10 cellular contexts compared by ENCODE assay signal in genomic region chr19:6238643-6239281, GRCh38. TPM values are rescaled to one million over a fixed set of nuclear protein-coding genes. Genes with fewer than 3 reads are reported as not detected.
A peak's percentile ranks its signal among the peaks of the same experiment; 100 is the strongest.
DNase-seq lines count a peak whose midpoint lies in the region; ATAC-seq, FAIRE-seq and TF ChIP-seq lines count a peak whose summit lies in the region.
"Had no signal": no experiment of that assay in that cellular context is flagged by ENCODE, and none has a peak within 500 bp of the region (broad histone marks: within the 10 kb centered on the region; RNA-seq: fewer than 3 reads in every experiment).

No MANE protein-coding gene starts in this region.

- H3K9me3 ChIP-seq in adipocyte (ENCODE audit: control insufficient read depth, low read length) (no peaks in the 10 kb centered on the region), heart right ventricle (no peaks in the 10 kb centered on the region)

- H3K9ac ChIP-seq in adipocyte (ENCODE audit: low read length) = peak overlapping the region; percentile 67

- ATAC-seq in heart right ventricle = peak; percentile 8 to 53 (median 26)
- ATAC-seq in HG03469 (IDR thresholded peaks at IDR 0.05; ENCODE audit: unreplicated experiment) = no peak

- DNase-seq in adipocyte (ENCODE audit: low read depth) (no peak), heart right ventricle (peak; percentile 53 to 67), substantia nigra (lab: John Stamatoyannopoulos, UW) (peak in 25 of 49 donors; percentile 10 to 85 (median 43)), H54 (ENCODE audit: insufficient read length, low spot score) (no peak), NCI-H1417 treated with DMSO at 0.1 percent for 48 hours (lab: John Stamatoyannopoulos, UW) (no peak), NCI-H1417 (lab: John Stamatoyannopoulos, UW) (no peak)

- FAIRE-seq in H54 (lab: Jason Lieb, UNC) = no peak
- FAIRE-seq: colon had no signal

- no peak for TF ChIP-seq RAD21 in Ishikawa (IDR thresholded peaks at IDR 0.05; ENCODE audit: low read depth)

- peak overlapping the region; percentile 36 for H3K4me3 ChIP-seq in adipocyte (ENCODE audit: low read length)
- peak overlapping the region in 3 of 10 donors; percentile 15 to 33 (median 17) for H3K4me3 ChIP-seq in heart right ventricle

- H3K4me1 ChIP-seq in adipocyte (ENCODE audit: control insufficient read depth, insufficient read depth, low read length) (peaks cover 28% of the 10 kb centered on the region), heart right ventricle (peaks cover 44 to 100% (median 88%) of the 10 kb centered on the region in 9 donors)

- TF ChIP-seq EP300 in Ishikawa (IDR thresholded peaks at IDR 0.05; ENCODE audit: borderline replicate concordance) = no peak

- H3K27me3 ChIP-seq in adipocyte (replicated peaks; ENCODE audit: control insufficient read depth, insufficient read depth, low read length) (no peaks in the 10 kb centered on the region), heart right ventricle (no peaks in the 10 kb centered on the region)

- no peaks in the 10 kb centered on the region for H3K36me3 ChIP-seq in adipocyte (ENCODE audit: control insufficient read depth, insufficient read depth, low read length, severe bottlenecking)
- H3K36me3 ChIP-seq in heart right ventricle = peaks cover 0 to 4% (median 0%) of the 10 kb centered on the region in 9 donors

- peak in 2 of 9 donors; percentile 4 to 11 for TF ChIP-seq CTCF in heart right ventricle (IDR thresholded peaks at IDR 0.05)

- peak overlapping the region in 9 of 10 donors; percentile 57 to 84 (median 77) for H3K27ac ChIP-seq in heart right ventricle
- H3K27ac ChIP-seq in substantia nigra (ENCODE audit: low read depth, low read length, poor library complexity, severe bottlenecking) = peak overlapping the region; percentile 38
- H3K27ac ChIP-seq: HL-60 had no signal

- 45 to 51% methylated on average over 24 of the region's 24 CpGs for WGBS in heart right ventricle, 2 donors

- no peak for TF ChIP-seq POLR2A in H54 (IDR thresholded peaks at IDR 0.05; ENCODE audit: low read depth, low read length)

- intact Hi-C loops in heart right ventricle (cut with DNase I) = loop anchor here in 4 of 10 donors (5.0 kb wide), 2 partner anchors 34 to 39 kb away; partner anchors contain the start of gene MLLT1 (in 1 of the 4)

TF ChIP-seq in Ishikawa, 13 proteins besides CTCF, POLR2A, EP300 and RAD21:
- TF ChIP-seq, protein P1, sequence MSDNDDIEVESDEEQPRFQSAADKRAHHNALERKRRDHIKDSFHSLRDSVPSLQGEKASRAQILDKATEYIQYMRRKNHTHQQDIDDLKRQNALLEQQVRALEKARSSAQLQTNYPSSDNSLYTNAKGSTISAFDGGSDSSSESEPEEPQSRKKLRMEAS (IDR thresholded peaks at IDR 0.05) = 0 out of 2 replicates have a peak, but pooled peaks have one; percentile 22
- TF ChIP-seq NFIC (IDR thresholded peaks at IDR 0.05) = peak; percentile 59; the same call in 1 of the 2 replicates
- TF ChIP-seq CREB1 (IDR thresholded peaks at IDR 0.05; ENCODE audit: low read depth) = no peak
- TF ChIP-seq TCF12 (IDR thresholded peaks at IDR 0.05; ENCODE audit: low read depth) = peak; percentile 43; the same call in 1 of the 2 replicates

RNA-seq across cellular contexts. Expression of gene MLLT1, which starts 41.0 kb away (rescaled TPM):
- 10 to 100 TPM; 27.6 to 48.3 (median 32.4) TPM for total RNA-seq in heart right ventricle
- polyA plus RNA-seq in heart right ventricle = 10 to 100 TPM; 21.4 to 28.7 TPM

Comparison
In these comparisons a context has a peak if more than half of its experiments do, and no peak if none do; other contexts are left out.
1. DNase-seq: peak in heart right ventricle (2 of 2) and substantia nigra (25 of 49); none in adipocyte (single experiment), H54 (single experiment), NCI-H1417 treated with DMSO at 0.1 percent for 48 hours (single experiment) and NCI-H1417 (0 of 3).